ENCODE assay signal across 1 cellular context in genomic region chr12:52004042-52004648, GRCh38.
TF ChIP-seq lines count a peak whose summit lies in the region.

No MANE protein-coding gene starts in this region.

TF ChIP-seq in HCT116, 20 proteins besides CTCF, POLR2A, EP300 and RAD21 (continued from another document):
- TF ChIP-seq ZBTB33 (IDR thresholded peaks at IDR 0.05; ENCODE audit: extremely low read depth, insufficient replicate concordance, low read length) (no peak), ZFX (IDR thresholded peaks at IDR 0.05) (no peak), POLR2AphosphoS5 (IDR thresholded peaks at IDR 0.05; ENCODE audit: low read depth, low read length) (no peak)
